In genomic region chr1:150256193-150256548, GRCh38 we compare ENCODE assay signal across 8 cellular contexts. TPM values are rescaled to one million over a fixed set of nuclear protein-coding genes. Genes with fewer than 3 reads are reported as not detected.
DNase-seq lines count a peak whose midpoint lies in the region; ATAC-seq and TF ChIP-seq lines count a peak whose summit lies in the region.

No MANE protein-coding gene starts in this region.

- intact Hi-C loops in activated CD4-positive, alpha-beta T cell treated with anti-CD3 and anti-CD28 coated beads for 36 hours (cut with DNase I, micrococcal nuclease), result loop anchor here (1.0 to 10.0 kb wide), 9 partner anchors 13 to 741 kb away; partner anchors contain the start of genes PRPF3 (in 2 of the 2), APH1A (in 1 of the 2) and TARS2 (in 1 of the 2)
- intact Hi-C loops in stomach (cut with DNase I; ENCODE audit: low total_unique reads), result no loop called here

- H3K27ac ChIP-seq in VCaP (peak overlapping the region; percentile 20; the same call in 1 of the 2 replicates), iPS-18a (ENCODE audit: low read length) (peak overlapping the region; percentile 94), stomach (peak overlapping the region in 4 of 5 donors; percentile 16 to 77 (median 56))

- H3K4me3 Mint-ChIP-seq in activated CD4-positive, alpha-beta T cell treated with anti-CD3 and anti-CD28 coated beads for 36 hours, result peak overlapping the region; percentile 40

- DNase-seq in activated CD4-positive, alpha-beta T cell treated with anti-CD3 and anti-CD28 coated beads for 36 hours, result no peak
- DNase-seq in activated CD4-positive, alpha-beta T cell treated with anti-CD3 and anti-CD28 coated beads, Interleukin-2, amount 50 U/mL, for 4 hours, result no peak
- no peak for DNase-seq in stomach
- no peak for DNase-seq in NCI-H526 (lab: John Stamatoyannopoulos, UW)
- DNase-seq in foreskin fibroblast, result no peak

- H3K36me3 Mint-ChIP-seq in activated CD4-positive, alpha-beta T cell treated with anti-CD3 and anti-CD28 coated beads for 36 hours (ENCODE audit: low read depth), result no peaks in the 10 kb centered on the region

- POLR2A ChIA-PET in activated CD4-positive, alpha-beta T cell treated with anti-CD3 and anti-CD28 coated beads for 36 hours (lab: Charles Lee), result interaction anchor here (0.6 to 1.5 kb wide), 5 partner anchors 17 to 108 kb away, joined by 3 to 8 read pairs (median 4); partner anchors contain the start of genes ANP32E, PRPF3 and RPRD2

- no peak for TF ChIP-seq EP300 in stomach (IDR thresholded peaks at IDR 0.05)

- H3K27me3 Mint-ChIP-seq in activated CD4-positive, alpha-beta T cell treated with anti-CD3 and anti-CD28 coated beads for 36 hours, result peaks cover 28% of the 10 kb centered on the region

- peak overlapping the region; percentile 75 for H3K4me3 ChIP-seq in iPS-18a (ENCODE audit: low read length)
- H3K4me3 ChIP-seq in stomach, result peak overlapping the region in 3 of 4 donors; percentile 21 to 34 (median 25)
- no peak overlapping the region for H3K4me3 ChIP-seq in foreskin fibroblast (ENCODE audit: low read depth in 1 of 2, low read length in 2 of 2)

- CTCF ChIA-PET in activated CD4-positive, alpha-beta T cell treated with anti-CD3 and anti-CD28 coated beads for 36 hours (lab: Charles Lee), result interaction anchor here (0.7 to 3.7 kb wide), 30 partner anchors 8 to 750 kb away, joined by 3 to 23 read pairs (median 4); partner anchors contain the start of genes APH1A, C1orf54, FALEC and PRPF3

- H3K36me3 ChIP-seq in iPS-18a (ENCODE audit: control insufficient read depth, low read depth, low read length), result peaks cover 2% of the 10 kb centered on the region
- no peaks in the 10 kb centered on the region for H3K36me3 ChIP-seq in stomach

- no peaks in the 10 kb centered on the region for H3K9me3 Mint-ChIP-seq in activated CD4-positive, alpha-beta T cell treated with anti-CD3 and anti-CD28 coated beads for 36 hours (ENCODE audit: low read depth)

- H3K27me3 ChIP-seq in iPS-18a (ENCODE audit: control insufficient read depth, insufficient read depth, low read length), result no peaks in the 10 kb centered on the region
- peaks cover 0 to 23% (median 0%) of the 10 kb centered on the region in 3 donors for H3K27me3 ChIP-seq in stomach

- peaks cover 24% of the 10 kb centered on the region for H3K4me1 ChIP-seq in iPS-18a (ENCODE audit: control insufficient read depth, low read depth, low read length)
- H3K4me1 ChIP-seq in stomach, result peaks cover 22 to 55% (median 46%) of the 10 kb centered on the region in 4 donors

- TF ChIP-seq CTCF in VCaP (conservative IDR thresholded peaks at IDR 0.05), result peak; percentile 48
- no peak for TF ChIP-seq CTCF in stomach (IDR thresholded peaks at IDR 0.05)
- TF ChIP-seq CTCF in foreskin fibroblast (IDR thresholded peaks at IDR 0.05; ENCODE audit: low read depth, low read length), result no peak

- H3K4me1 Mint-ChIP-seq in activated CD4-positive, alpha-beta T cell treated with anti-CD3 and anti-CD28 coated beads for 36 hours, result peaks cover 11% of the 10 kb centered on the region

- ATAC-seq in activated CD4-positive, alpha-beta T cell treated with anti-CD3 and anti-CD28 coated beads for 36 hours, result no peak
- no peak for ATAC-seq in GM18868 (IDR thresholded peaks at IDR 0.05; ENCODE audit: unreplicated experiment)

- H3K27ac Mint-ChIP-seq in activated CD4-positive, alpha-beta T cell treated with anti-CD3 and anti-CD28 coated beads for 36 hours, result no peak overlapping the region

- no peak for TF ChIP-seq POLR2A in stomach (IDR thresholded peaks at IDR 0.05)

- no peaks in the 10 kb centered on the region for H3K9me3 ChIP-seq in iPS-18a (ENCODE audit: control insufficient read depth, low read depth, low read length)
- no peaks in the 10 kb centered on the region for H3K9me3 ChIP-seq in stomach

- H3K9ac ChIP-seq in iPS-18a (ENCODE audit: low read length), result peak overlapping the region; percentile 85

- WGBS in stomach, 5 donors, result 0 to 6% (median 3%) methylated on average over 1 of the region's 1 CpG

RNA-seq across cellular contexts. Expression of gene CA14, which starts 1.4 kb away (rescaled TPM):
- not detected for total RNA-seq in activated CD4-positive, alpha-beta T cell treated with anti-CD3 and anti-CD28 coated beads for 36 hours
- total RNA-seq in stomach, result 1 to 10 TPM in 2 of 5 donors, not detected in 3; 1.0 to 1.1 TPM
- 1 to 10 TPM in 1 of 3 donors, under 1 TPM in 1, not detected in 1; 0.68 to 1.4 TPM for polyA plus RNA-seq in stomach

RNA-seq across cellular contexts. Expression of gene APH1A, which starts 12.6 kb away (rescaled TPM):
- total RNA-seq in activated CD4-positive, alpha-beta T cell treated with anti-CD3 and anti-CD28 coated beads for 36 hours, result 10 to 100 TPM; 62.4 to 89.3 TPM
- total RNA-seq in stomach, result 100 to 1,000 TPM in 1 of 5 donors, 10 to 100 TPM in 4; 25.8 to 120 (median 49.1) TPM
- polyA plus RNA-seq in stomach, result 10 to 100 TPM; 87.8 to 95.1 (median 89.5) TPM

RNA-seq across cellular contexts. Expression of gene C1orf54, which starts 16.4 kb away (rescaled TPM):
- total RNA-seq in activated CD4-positive, alpha-beta T cell treated with anti-CD3 and anti-CD28 coated beads for 36 hours, result 1 to 10 TPM in 1 of 2 experiments, under 1 TPM in 1; 0.50 to 1.2 TPM
- total RNA-seq in stomach, result 10 to 100 TPM in 1 of 5 donors, under 1 TPM in 1, not detected in 3; 0.43 to 40.8 TPM
- 10 to 100 TPM in 1 of 3 donors, 1 to 10 TPM in 2; 7.5 to 17.7 (median 8.7) TPM for polyA plus RNA-seq in stomach

RNA-seq across cellular contexts. Expression of gene ANP32E, which starts 20.3 kb away (rescaled TPM):
- 100 to 1,000 TPM; 176 to 212 TPM for total RNA-seq in activated CD4-positive, alpha-beta T cell treated with anti-CD3 and anti-CD28 coated beads for 36 hours
- 10 to 100 TPM in 4 of 5 donors, 1 to 10 TPM in 1; 7.0 to 33.2 (median 15.2) TPM for total RNA-seq in stomach
- polyA plus RNA-seq in stomach, result 10 to 100 TPM; 15.4 to 19.9 (median 19.5) TPM

RNA-seq across cellular contexts. Expression of gene CIART, which starts 26.2 kb away (rescaled TPM):
- total RNA-seq in activated CD4-positive, alpha-beta T cell treated with anti-CD3 and anti-CD28 coated beads for 36 hours, result 1 to 10 TPM; 5.9 to 6.0 TPM
- 10 to 100 TPM in 1 of 5 donors, 1 to 10 TPM in 3, not detected in 1; 2.7 to 31.5 (median 2.9) TPM for total RNA-seq in stomach
- polyA plus RNA-seq in stomach, result 10 to 100 TPM in 1 of 3 donors, 1 to 10 TPM in 2; 4.0 to 12.8 (median 6.3) TPM

Comparison
In these comparisons a context has a peak if more than half of its experiments do, and no peak if none do; other contexts are left out.
1. H3K27ac ChIP-seq: peak in every context shown above with its lines; median percentile 94 in iPS-18a; 56 in stomach; 20 in VCaP.
2. H3K4me3 ChIP-seq: peak in iPS-18a (single experiment) and stomach (3 of 4); none in foreskin fibroblast (0 of 2).